In genomic region chr7:132655071-132655761, GRCh38 we compare ENCODE assay signal across 8 cellular contexts.
DNase-seq lines count a peak whose midpoint lies in the region; ATAC-seq and TF ChIP-seq lines count a peak whose summit lies in the region.

No MANE protein-coding gene starts in this region.

- no peaks in the 10 kb centered on the region for H3K27me3 ChIP-seq in BLaER1 treated with 17β-estradiol and CSF1 and Interleukin-3, amounts not matched to agents 10 nM and 100 nM

- H3K4me1 ChIP-seq in BLaER1 treated with 17β-estradiol and CSF1 and Interleukin-3, amounts not matched to agents 10 nM and 100 nM: peaks cover 46 to 56% (median 53%) of the 10 kb centered on the region in 10 experiments

- H3K9me3 ChIP-seq in BLaER1 treated with 17β-estradiol and CSF1 and Interleukin-3, amounts not matched to agents 10 nM and 100 nM (replicated peaks in 1 of 11): peaks cover 31 to 53% (median 38%) of the 10 kb centered on the region in 11 experiments

- H3K4me3 ChIP-seq in BLaER1 treated with 17β-estradiol and CSF1 and Interleukin-3, amounts not matched to agents 10 nM and 100 nM: peak overlapping the region; percentile 25 to 57 (median 50); a peak in 18 of 20 replicates

- no peak for TF ChIP-seq CTCF in progenitor cell of endocrine pancreas (IDR thresholded peaks at IDR 0.05; ENCODE audit: unreplicated experiment)

- H3K27ac ChIP-seq in BLaER1 treated with 17β-estradiol and CSF1 and Interleukin-3, amounts not matched to agents 10 nM and 100 nM: peak overlapping the region; percentile 72 to 92 (median 86); a peak in 21 of 22 replicates

- H3K9me3 Mint-ChIP-seq in progenitor cell of endocrine pancreas (ENCODE audit: low read depth): no peaks in the 10 kb centered on the region

- peaks cover 0 to 12% (median 4%) of the 10 kb centered on the region in 11 experiments; a peak in 5 of 22 replicates for H3K36me3 ChIP-seq in BLaER1 treated with 17β-estradiol and CSF1 and Interleukin-3, amounts not matched to agents 10 nM and 100 nM

- DNase-seq in activated CD8-positive, alpha-beta memory T cell treated with anti-CD3 and anti-CD28 coated beads, Interleukin-2, amount 50 U/mL, for 1 hour (ENCODE audit: extremely low read depth): peak; percentile 2
- peak; percentile 5 for DNase-seq in foreskin melanocyte
- no peak for DNase-seq in progenitor cell of endocrine pancreas (ENCODE audit: low spot score, unreplicated experiment)
- no peak for DNase-seq in NCI-H510A (lab: John Stamatoyannopoulos, UW)
- no peak for DNase-seq in NCI-H345 (lab: John Stamatoyannopoulos, UW)

- peak overlapping the region; percentile 54 for H3K4me3 Mint-ChIP-seq in progenitor cell of endocrine pancreas (ENCODE audit: low read depth)

- no peaks in the 10 kb centered on the region for H4K20me1 ChIP-seq in BLaER1 treated with 17β-estradiol and CSF1 and Interleukin-3, amounts not matched to agents 10 nM and 100 nM

- no peak overlapping the region for H3K27ac Mint-ChIP-seq in progenitor cell of endocrine pancreas

- H3K4me2 ChIP-seq in BLaER1 treated with 17β-estradiol and CSF1 and Interleukin-3, amounts not matched to agents 10 nM and 100 nM: peak overlapping the region; percentile 77 to 90 (median 86)

- no peaks in the 10 kb centered on the region for H3K36me3 Mint-ChIP-seq in progenitor cell of endocrine pancreas (ENCODE audit: insufficient read depth)

- H3K27me3 Mint-ChIP-seq in progenitor cell of endocrine pancreas: peaks cover 17% of the 10 kb centered on the region

- peaks cover 9% of the 10 kb centered on the region for H3K4me1 Mint-ChIP-seq in progenitor cell of endocrine pancreas (ENCODE audit: low read depth)

- H3K9ac ChIP-seq in BLaER1 treated with 17β-estradiol and CSF1 and Interleukin-3, amounts not matched to agents 10 nM and 100 nM: peak overlapping the region; percentile 68 to 81 (median 75); a peak in 21 of 22 replicates

- ATAC-seq in HG03460 (IDR thresholded peaks at IDR 0.05; ENCODE audit: unreplicated experiment) (peak; percentile 37), HG02763 (IDR thresholded peaks at IDR 0.05; ENCODE audit: unreplicated experiment) (no peak)

Comparison
In these comparisons a context has a peak if more than half of its experiments do, and no peak if none do; other contexts are left out.
1. DNase-seq: peak in activated CD8-positive, alpha-beta memory T cell treated with anti-CD3 and anti-CD28 coated beads, Interleukin-2, amount 50 U/mL, for 1 hour (single experiment) and foreskin melanocyte (single experiment); none in progenitor cell of endocrine pancreas (single experiment), NCI-H510A (single experiment) and NCI-H345 (single experiment).